1 cellular context compared by ENCODE assay signal in genomic region chr15:74619916-74620635, GRCh38.
TF ChIP-seq lines count a peak whose summit lies in the region.

No MANE protein-coding gene starts in this region.

TF ChIP-seq in GM12878, 131 proteins besides CTCF, POLR2A, EP300 and RAD21:
- TF ChIP-seq POLR2AphosphoS2 (IDR thresholded peaks at IDR 0.05; ENCODE audit: low read depth, low read length), result 0 out of 2 replicates have a peak, but pooled peaks have one; percentile 26
- no peak for TF ChIP-seq NR2C1 (IDR thresholded peaks at IDR 0.05)
- TF ChIP-seq IRF5 (IDR thresholded peaks at IDR 0.05; ENCODE audit: borderline replicate concordance), result no peak
- TF ChIP-seq SREBF2 (IDR thresholded peaks at IDR 0.05; ENCODE audit: low read length), result no peak
- TF ChIP-seq ZBED1 (IDR thresholded peaks at IDR 0.05; ENCODE audit: borderline replicate concordance), result no peak
- TF ChIP-seq E2F8 (IDR thresholded peaks at IDR 0.05; ENCODE audit: low read depth, partially characterized antibody), result no peak
